Comparison of ENCODE assay signal across 11 cellular contexts in the genomic region with DNA sequence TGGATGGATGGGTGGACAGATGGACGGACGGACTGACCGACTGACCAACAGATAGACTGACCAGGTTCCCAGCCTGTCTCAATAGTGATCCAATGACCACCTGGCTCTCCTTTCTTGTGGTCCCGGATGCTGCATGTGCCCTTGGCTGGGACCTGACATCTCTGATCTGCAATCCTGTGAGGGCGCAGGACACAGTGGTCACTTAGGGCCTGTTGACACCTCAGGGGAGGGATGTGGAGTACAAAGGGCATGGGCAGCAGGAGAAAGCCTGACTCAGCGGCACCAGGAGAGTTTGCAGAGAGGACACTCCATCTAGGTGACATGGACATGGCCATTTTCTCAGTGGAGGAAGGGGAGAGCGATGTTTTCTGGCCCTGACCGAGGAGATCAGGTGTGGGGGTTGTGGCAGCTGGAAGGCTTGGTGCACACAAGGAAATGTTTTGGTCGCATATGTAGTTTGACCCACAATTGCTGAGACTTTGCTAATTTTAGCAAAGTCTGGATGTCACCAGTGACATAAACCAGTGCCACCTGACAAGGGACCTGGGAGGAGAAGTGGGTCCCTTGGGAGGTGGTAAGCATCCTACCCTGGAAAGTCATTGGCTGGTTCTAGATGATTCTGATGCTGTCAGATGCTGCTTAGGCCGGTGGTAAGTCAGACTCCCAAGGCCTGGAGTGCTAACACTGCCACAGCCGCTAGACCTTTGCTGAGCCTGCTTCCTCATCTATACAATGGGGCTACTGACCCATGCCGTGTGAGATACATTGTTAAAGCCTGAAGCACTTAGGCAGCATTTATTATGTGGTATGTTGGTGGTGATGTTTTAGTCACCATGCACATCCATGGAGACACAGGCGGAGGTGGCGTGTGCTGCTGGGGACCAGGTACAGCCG. TPM values are rescaled to one million over a fixed set of nuclear protein-coding genes. Genes with fewer than 3 reads are reported as not detected.
DNase-seq lines count a peak whose midpoint lies in the region; ATAC-seq and TF ChIP-seq lines count a peak whose summit lies in the region.
"Had no signal": no experiment of that assay in that cellular context is flagged by ENCODE, and none has a peak within 500 bp of the region (broad histone marks: within the 10 kb centered on the region; RNA-seq: fewer than 3 reads in every experiment).

No MANE protein-coding gene starts in this region.

- H3K4me3 Mint-ChIP-seq in activated naive CD4-positive, alpha-beta T cell treated with anti-CD3 and anti-CD28 coated beads, Interleukin-2, amount 50 U/mL, for 24 hours = no peak overlapping the region
- no peak overlapping the region for H3K4me3 Mint-ChIP-seq in activated naive CD4-positive, alpha-beta T cell treated with anti-CD3 and anti-CD28 coated beads, Interleukin-2, amount 10 ng/mL, durations not matched to agents 7 days and 5 days
- H3K4me3 Mint-ChIP-seq in activated B cell treated with CpG ODN at 0.5 μM for 24 hours (peak overlapping the region; percentile 35), natural killer cell (no peak overlapping the region)
- H3K4me3 Mint-ChIP-seq: activated T-cell treated with anti-CD3 and anti-CD28 coated beads, Interleukin-2, amount 50 U/mL, for 72 hours had no signal

- peaks cover 15% of the 10 kb centered on the region for H3K36me3 ChIP-seq in left ventricle myocardium inferior
- H3K36me3 ChIP-seq: thyroid gland had no signal

- peaks cover 19% of the 10 kb centered on the region for H3K36me3 Mint-ChIP-seq in activated naive CD4-positive, alpha-beta T cell treated with anti-CD3 and anti-CD28 coated beads, Interleukin-2, amount 50 U/mL, for 24 hours
- H3K36me3 Mint-ChIP-seq in activated naive CD4-positive, alpha-beta T cell treated with anti-CD3 and anti-CD28 coated beads, Interleukin-2, amount 10 ng/mL, durations not matched to agents 7 days and 5 days = peaks cover 36% of the 10 kb centered on the region
- H3K36me3 Mint-ChIP-seq in activated B cell treated with CpG ODN at 0.5 μM for 24 hours (ENCODE audit: low read depth) (peaks cover 88% of the 10 kb centered on the region), natural killer cell (no peaks in the 10 kb centered on the region)

- H3K27me3 Mint-ChIP-seq in activated naive CD4-positive, alpha-beta T cell treated with anti-CD3 and anti-CD28 coated beads, Interleukin-2, amount 50 U/mL, for 24 hours = no peaks in the 10 kb centered on the region
- H3K27me3 Mint-ChIP-seq in activated naive CD4-positive, alpha-beta T cell treated with anti-CD3 and anti-CD28 coated beads, Interleukin-2, amount 10 ng/mL, durations not matched to agents 7 days and 5 days = no peaks in the 10 kb centered on the region
- H3K27me3 Mint-ChIP-seq in activated B cell treated with CpG ODN at 0.5 μM for 24 hours (no peaks in the 10 kb centered on the region), natural killer cell (ENCODE audit: low read depth in 2 of 2) (no peaks in the 10 kb centered on the region)
- H3K27me3 Mint-ChIP-seq: naive thymus-derived CD4-positive, alpha-beta T cell had no signal

- no peaks in the 10 kb centered on the region for H3K27me3 ChIP-seq in left ventricle myocardium inferior (ENCODE audit: low read depth)
- H3K27me3 ChIP-seq: thyroid gland had no signal

- H3K27ac Mint-ChIP-seq in activated naive CD4-positive, alpha-beta T cell treated with anti-CD3 and anti-CD28 coated beads, Interleukin-2, amount 50 U/mL, for 24 hours = peak overlapping the region; percentile 55
- H3K27ac Mint-ChIP-seq in activated naive CD4-positive, alpha-beta T cell treated with anti-CD3 and anti-CD28 coated beads, Interleukin-2, amount 10 ng/mL, durations not matched to agents 7 days and 5 days = no peak overlapping the region
- H3K27ac Mint-ChIP-seq in activated B cell treated with CpG ODN at 0.5 μM for 24 hours (peak overlapping the region; percentile 32), natural killer cell (no peak overlapping the region)
- H3K27ac Mint-ChIP-seq: activated T-cell treated with anti-CD3 and anti-CD28 coated beads, Interleukin-2, amount 50 U/mL, for 72 hours had no signal

- H3K4me1 Mint-ChIP-seq in activated naive CD4-positive, alpha-beta T cell treated with anti-CD3 and anti-CD28 coated beads, Interleukin-2, amount 50 U/mL, for 24 hours = peaks cover 57% of the 10 kb centered on the region
- H3K4me1 Mint-ChIP-seq in activated naive CD4-positive, alpha-beta T cell treated with anti-CD3 and anti-CD28 coated beads, Interleukin-2, amount 10 ng/mL, durations not matched to agents 7 days and 5 days = peaks cover 55% of the 10 kb centered on the region
- H3K4me1 Mint-ChIP-seq in activated B cell treated with CpG ODN at 0.5 μM for 24 hours (peaks cover 75% of the 10 kb centered on the region), natural killer cell (peaks cover 5 to 13% of the 10 kb centered on the region in 2 donors)

- CTCF ChIA-PET in activated naive CD4-positive, alpha-beta T cell treated with anti-CD3 and anti-CD28 coated beads, Interleukin-2, amount 10 ng/mL, durations not matched to agents 7 days and 5 days (lab: Charles Lee) = interaction anchor here (0.9 to 10.8 kb wide), 21 partner anchors 9 to 299 kb away, joined by 3 to 403 read pairs (median 4); a partner anchor contains a TSS
- CTCF ChIA-PET in activated B cell treated with CpG ODN at 0.5 μM for 24 hours (lab: Charles Lee) = interaction anchor here (0.7 to 16.7 kb wide), 17 partner anchors 9 to 331 kb away, joined by 3 to 398 read pairs (median 5); a partner anchor contains a TSS

- H3K4me3 ChIP-seq in left ventricle myocardium inferior = no peak overlapping the region
- H3K4me3 ChIP-seq: thyroid gland had no signal

- H3K9me3 ChIP-seq in left ventricle myocardium inferior (replicated peaks) = no peaks in the 10 kb centered on the region
- H3K9me3 ChIP-seq: thyroid gland had no signal

- POLR2A ChIA-PET in activated B cell treated with CpG ODN at 0.5 μM for 24 hours (lab: Charles Lee) = interaction anchor here (0.9 to 7.9 kb wide), 10 partner anchors 15 to 59 kb away, joined by 3 to 465 read pairs (median 12); a partner anchor contains a TSS

- ATAC-seq in activated B cell treated with CpG ODN at 0.5 μM for 24 hours (ENCODE audit: low read depth) (no peak), GM21515 (IDR thresholded peaks at IDR 0.05; ENCODE audit: unreplicated experiment) (no peak), GM19351 (IDR thresholded peaks at IDR 0.05; ENCODE audit: unreplicated experiment) (no peak), natural killer cell (no peak)

- no peak for TF ChIP-seq CTCF in activated B cell treated with CpG ODN at 0.5 μM for 24 hours (IDR thresholded peaks at IDR 0.05)
- TF ChIP-seq CTCF in left ventricle myocardium inferior (IDR thresholded peaks at IDR 0.05; ENCODE audit: borderline replicate concordance) = no peak
- TF ChIP-seq CTCF in natural killer cell (IDR thresholded peaks at IDR 0.05) = no peak

- intact Hi-C loops in activated B cell treated with CpG ODN at 0.5 μM for 24 hours (cut with micrococcal nuclease) (loop anchor here (2.0 kb wide), 1 partner anchor 329 kb away; no protein-coding TSS in a partner anchor), left ventricle myocardium inferior (cut with micrococcal nuclease) (loop anchor here (1.0 kb wide), 1 partner anchor 59 kb away; no protein-coding TSS in a partner anchor), natural killer cell (cut with micrococcal nuclease) (loop anchor here (2.0 kb wide), 1 partner anchor 329 kb away; no protein-coding TSS in a partner anchor)

- no peaks in the 10 kb centered on the region for H3K9me3 Mint-ChIP-seq in activated naive CD4-positive, alpha-beta T cell treated with anti-CD3 and anti-CD28 coated beads, Interleukin-2, amount 50 U/mL, for 24 hours
- H3K9me3 Mint-ChIP-seq in activated naive CD4-positive, alpha-beta T cell treated with anti-CD3 and anti-CD28 coated beads, Interleukin-2, amount 10 ng/mL, durations not matched to agents 7 days and 5 days = no peaks in the 10 kb centered on the region
- H3K9me3 Mint-ChIP-seq in activated B cell treated with CpG ODN at 0.5 μM for 24 hours (no peaks in the 10 kb centered on the region), natural killer cell (no peaks in the 10 kb centered on the region)
- H3K9me3 Mint-ChIP-seq: activated T-cell treated with anti-CD3 and anti-CD28 coated beads, Interleukin-2, amount 50 U/mL, for 72 hours; naive thymus-derived CD4-positive, alpha-beta T cell had no signal

- DNase-seq in activated naive CD4-positive, alpha-beta T cell treated with anti-CD3 and anti-CD28 coated beads, Interleukin-2, amount 10 ng/mL, durations not matched to agents 7 days and 5 days = no peak
- DNase-seq in activated B cell treated with CpG ODN at 0.5 μM for 24 hours (no peak), left ventricle myocardium inferior (peak; percentile 4), natural killer cell (no peak)

- H3K4me1 ChIP-seq in left ventricle myocardium inferior = peaks cover 61% of the 10 kb centered on the region

- no peak overlapping the region for H3K27ac ChIP-seq in left ventricle myocardium inferior (replicated peaks)
- peak overlapping the region; percentile 39 for H3K27ac ChIP-seq in temporal lobe (ENCODE audit: low read depth, low read length)
- H3K27ac ChIP-seq: thyroid gland had no signal

RNA-seq across cellular contexts. Expression of a gene that starts 50.7 kb away (rescaled TPM):
- 728 and 770 TPM in 2 replicates for total RNA-seq in activated B cell treated with CpG ODN at 0.5 μM for 24 hours
- total RNA-seq in left ventricle myocardium inferior = 49.6 TPM
- 9.6 TPM for total RNA-seq in temporal lobe
- total RNA-seq in natural killer cell = 10 to 100 TPM; 11.6 to 42.1 (median 13.0) TPM

Comparison
In these comparisons a context has a peak if more than half of its experiments do, and no peak if none do; other contexts are left out.
1. H3K27ac Mint-ChIP-seq: peak in activated naive CD4-positive, alpha-beta T cell treated with anti-CD3 and anti-CD28 coated beads, Interleukin-2, amount 50 U/mL, for 24 hours (single experiment) and activated B cell treated with CpG ODN at 0.5 μM for 24 hours (single experiment); none in activated naive CD4-positive, alpha-beta T cell treated with anti-CD3 and anti-CD28 coated beads, Interleukin-2, amount 10 ng/mL, durations not matched to agents 7 days and 5 days (single experiment) and natural killer cell (0 of 2).
2. RNA of a gene that starts 50.7 kb away (total RNA-seq): 728 to 770 TPM in activated B cell treated with CpG ODN at 0.5 μM for 24 hours; 49.6 TPM in left ventricle myocardium inferior (single experiment), 11.6 to 42.1 TPM in natural killer cell and 9.6 TPM in temporal lobe (single experiment); every median in the first group is over 10 times any median in the second.